Comparison of ENCODE assay signal across 28 cellular contexts in genomic region chr16:80604600-80605355, GRCh38.
"Had no signal": no experiment of that assay in that cellular context is flagged by ENCODE, and none has a peak within 500 bp of the region (broad histone marks: within the 10 kb centered on the region; RNA-seq: fewer than 3 reads in every experiment).

No MANE protein-coding gene starts in this region.

- H3K27ac Mint-ChIP-seq: activated B cell treated with CpG ODN at 0.5 μM for 24 hours; activated naive CD4-positive, alpha-beta T cell treated with anti-CD3 and anti-CD28 coated beads, Interleukin-2, amount 10 ng/mL, durations not matched to agents 7 days and 5 days; activated naive CD8-positive, alpha-beta T cell treated with anti-CD3 and anti-CD28 coated beads for 36 hours; activated T-helper 2 cell treated with anti-CD3 and anti-CD28 coated beads, Interferon-gamma antibody, Interleukin-2, Interleukin-4, amounts not matched to agents 10 μg/mL and 5 μg/mL and 100 μg/mL, durations not matched to agents 14 hours and 24 hours and 36 hours; T-cell had no signal

- H3K27me3 Mint-ChIP-seq: activated B cell treated with CpG ODN at 0.5 μM for 24 hours; activated naive CD4-positive, alpha-beta T cell treated with anti-CD3 and anti-CD28 coated beads, Interleukin-2, amount 10 ng/mL, durations not matched to agents 7 days and 5 days; activated naive CD8-positive, alpha-beta T cell treated with anti-CD3 and anti-CD28 coated beads for 36 hours; T-cell had no signal

- DNase-seq: activated B cell treated with CpG ODN at 0.5 μM for 24 hours; activated CD4-positive, alpha-beta T cell treated with anti-CD3 and anti-CD28 coated beads for 4 hours; activated CD4-positive, alpha-beta T cell treated with anti-CD3 and anti-CD28 coated beads, Interleukin-2, amount 50 U/mL, for 4 hours; activated CD8-positive, alpha-beta memory T cell treated with anti-CD3 and anti-CD28 coated beads for 24 hours; activated gamma-delta T cell treated with Interleukin-2 at 50 U/mL for 16 hours; activated naive CD4-positive, alpha-beta T cell treated with anti-CD3 and anti-CD28 coated beads, Interleukin-2, amount 10 ng/mL, durations not matched to agents 7 days and 5 days; activated naive CD8-positive, alpha-beta T cell treated with anti-CD3 and anti-CD28 coated beads for 36 hours; brain microvascular endothelial cell; IMR-90; KG1; NCI-H1048; NCI-H146; NCI-H187 treated with DMSO at 0.1 percent for 48 hours; NCI-H2081 treated with DMSO at 0.1 percent for 48 hours; NCI-H446 treated with DMSO at 0.1 percent for 48 hours; NCI-H524 treated with DMSO at 0.1 percent for 48 hours; NCI-H82; NK-92 treated with Interleukin-12 subunit alpha and Interleukin-12 subunit beta, amount 100 ng/mL, for 24 hours; OCI-M1; RPMI8226; T-cell; T-helper 2 cell; T1000 had no signal

- H3K27ac ChIP-seq: brain microvascular endothelial cell, cardiac muscle cell, SK-N-MC had no signal

- ATAC-seq: Panc1, Right ventricle myocardium inferior, T-cell had no signal

- H3K4me3 Mint-ChIP-seq: activated B cell treated with CpG ODN at 0.5 μM for 24 hours; activated naive CD4-positive, alpha-beta T cell treated with anti-CD3 and anti-CD28 coated beads, Interleukin-2, amount 10 ng/mL, durations not matched to agents 7 days and 5 days; activated naive CD8-positive, alpha-beta T cell treated with anti-CD3 and anti-CD28 coated beads for 36 hours; T-cell had no signal
